Comparison of ENCODE assay signal across 11 cellular contexts in genomic region chr18:70036771-70037452, GRCh38.
DNase-seq lines count a peak whose midpoint lies in the region; ATAC-seq and TF ChIP-seq lines count a peak whose summit lies in the region.
"Had no signal": no experiment of that assay in that cellular context is flagged by ENCODE, and none has a peak within 500 bp of the region (broad histone marks: within the 10 kb centered on the region; RNA-seq: fewer than 3 reads in every experiment).

No MANE protein-coding gene starts in this region.

- no peak overlapping the region for H3K27ac ChIP-seq in stomach
- H3K27ac ChIP-seq: 22Rv1 had no signal

- peaks cover 15% of the 10 kb centered on the region for H3K36me3 Mint-ChIP-seq in progenitor cell of endocrine pancreas (ENCODE audit: insufficient read depth)

- peaks cover 0 to 19% (median 12%) of the 10 kb centered on the region in 4 donors for H3K36me3 ChIP-seq in stomach

- no peaks in the 10 kb centered on the region for H3K9me3 ChIP-seq in stomach

- ATAC-seq in activated CD4-positive, CD25-positive, alpha-beta regulatory T cell treated with anti-CD3 and anti-CD28 coated beads, Interleukin-2, amount 50 U/mL, for 24 hours = peak; percentile 45 to 51
- ATAC-seq in HG02588 (IDR thresholded peaks at IDR 0.05; ENCODE audit: unreplicated experiment) = peak; percentile 99
- ATAC-seq in HG03520 (IDR thresholded peaks at IDR 0.05; ENCODE audit: unreplicated experiment) = peak; percentile 100
- ATAC-seq: SK-N-SH treated with all-trans-retinoic acid at 6 μM for 48 hours had no signal

- no peaks in the 10 kb centered on the region for H3K27me3 ChIP-seq in stomach

- H3K4me3 Mint-ChIP-seq in progenitor cell of endocrine pancreas (ENCODE audit: low read depth) = no peak overlapping the region

- no peaks in the 10 kb centered on the region for H3K9me3 Mint-ChIP-seq in progenitor cell of endocrine pancreas (ENCODE audit: low read depth)

- no peaks in the 10 kb centered on the region for H3K27me3 Mint-ChIP-seq in progenitor cell of endocrine pancreas

- no peak for TF ChIP-seq EP300 in stomach (IDR thresholded peaks at IDR 0.05)

- H3K27ac Mint-ChIP-seq in progenitor cell of endocrine pancreas = peak overlapping the region; percentile 21

- DNase-seq in activated CD4-positive, CD25-positive, alpha-beta regulatory T cell (lab: John Stamatoyannopoulos, UW) = no peak
- no peak for DNase-seq in progenitor cell of endocrine pancreas (ENCODE audit: low spot score, unreplicated experiment)
- DNase-seq in activated naive CD4-positive, alpha-beta T cell treated with Interleukin-2 at 50 U/mL for 16 hours = no peak
- DNase-seq in activated gamma-delta T cell treated with Interleukin-2 at 50 U/mL for 16 hours = no peak
- no peak for DNase-seq in stomach
- DNase-seq: retina had no signal

- intact Hi-C loops in stomach (cut with DNase I; ENCODE audit: low total_unique reads) = no loop called here

- no peaks in the 10 kb centered on the region for H3K4me1 Mint-ChIP-seq in progenitor cell of endocrine pancreas (ENCODE audit: low read depth)

- WGBS in stomach, 5 donors = 93 to 98% (median 96%) methylated on average over 7 to 9 of the region's 9 CpGs

- no peak overlapping the region for H3K4me3 ChIP-seq in stomach

- no peak for TF ChIP-seq POLR2A in stomach (IDR thresholded peaks at IDR 0.05)

- H3K4me1 ChIP-seq in stomach = no peaks in the 10 kb centered on the region

- TF ChIP-seq CTCF in progenitor cell of endocrine pancreas (IDR thresholded peaks at IDR 0.05; ENCODE audit: unreplicated experiment) = no peak
- TF ChIP-seq CTCF in stomach (IDR thresholded peaks at IDR 0.05) = no peak

Comparison
In these comparisons a context has a peak if more than half of its experiments do, and no peak if none do; other contexts are left out.
1. ATAC-seq: peak in every context shown above with its lines; median percentile 100 in HG03520; 99 in HG02588; 48 in activated CD4-positive, CD25-positive, alpha-beta regulatory T cell treated with anti-CD3 and anti-CD28 coated beads, Interleukin-2, amount 50 U/mL, for 24 hours.